Comparison of ENCODE assay signal across 18 cellular contexts in genomic region chr3:193930247-193930646, GRCh38.
A peak's percentile ranks its signal among the peaks of the same experiment; 100 is the strongest.
DNase-seq lines count a peak whose midpoint lies in the region; ATAC-seq, FAIRE-seq and TF ChIP-seq lines count a peak whose summit lies in the region.
"Had no signal": no experiment of that assay in that cellular context is flagged by ENCODE, and none has a peak within 500 bp of the region (broad histone marks: within the 10 kb centered on the region; RNA-seq: fewer than 3 reads in every experiment).

No MANE protein-coding gene starts in this region.

- peaks cover 16 to 43% of the 10 kb centered on the region in 2 experiments for H3K4me1 ChIP-seq in K562 (replicated peaks in 1 of 2; ENCODE audit: control insufficient read depth in 2 of 2, insufficient read depth in 2 of 2, low read length in 2 of 2)
- H3K4me1 ChIP-seq: Caco-2 had no signal

- H3K36me3 Mint-ChIP-seq in osteocyte (ENCODE audit: unreplicated experiment) = no peaks in the 10 kb centered on the region
- H3K36me3 Mint-ChIP-seq: CD4-positive, alpha-beta memory T cell had no signal

- no peaks in the 10 kb centered on the region for H3K27me3 ChIP-seq in K562 (ENCODE audit: control insufficient read depth in 2 of 2, insufficient read depth in 2 of 2, low read length in 2 of 2)

- no peaks in the 10 kb centered on the region for H3K9me1 ChIP-seq in K562 (ENCODE audit: control insufficient read depth, insufficient read depth, low read length)

- H3K27me3 Mint-ChIP-seq in osteocyte (ENCODE audit: unreplicated experiment) = peaks cover 59% of the 10 kb centered on the region

- peaks cover 5% of the 10 kb centered on the region for H3K9me3 ChIP-seq in K562 (replicated peaks; ENCODE audit: control insufficient read depth, insufficient read depth, low read depth, low read length)
- H3K9me3 ChIP-seq: Caco-2, HAP-1 had no signal

- H3K4me2 ChIP-seq in K562 (ENCODE audit: insufficient read depth, low read length) = no peak overlapping the region

- no peak for TF ChIP-seq RAD21 in K562 (CRISPR knock-in tag; conservative IDR thresholded peaks at IDR 0.05 in 1 of 2, IDR thresholded peaks at IDR 0.05 in 1 of 2)

- no peak overlapping the region for H3K27ac ChIP-seq in K562 (ENCODE audit: extremely low read depth, low read depth, low read length)

- peaks cover 5% of the 10 kb centered on the region for H3K9me3 Mint-ChIP-seq in osteocyte (ENCODE audit: unreplicated experiment)

- no peak for ATAC-seq in K562
- no peak for ATAC-seq in GM21390 (IDR thresholded peaks at IDR 0.05; ENCODE audit: unreplicated experiment)

- no peaks in the 10 kb centered on the region for H3K4me1 Mint-ChIP-seq in osteocyte (ENCODE audit: unreplicated experiment)
- H3K4me1 Mint-ChIP-seq: CD4-positive, alpha-beta memory T cell had no signal

- in situ Hi-C loops in K562 (cut with MboI) = no loop called here

- TF ChIP-seq CTCF in K562 (IDR thresholded peaks at IDR 0.05 in 2 of 3, conservative IDR thresholded peaks at IDR 0.05 in 1 of 3; ENCODE audit: insufficient read depth in 2 of 3, low read depth in 1 of 3, low read length in 3 of 3) (no peak), osteocyte (IDR thresholded peaks at IDR 0.05) (no peak)

- WGBS in K562 (ENCODE audit: insufficient coverage, low coverage, missing lambda C conversion rate) = 49% methylated on average over 4 of the region's 4 CpGs

- TF ChIP-seq POLR2A in K562 (conservative IDR thresholded peaks at IDR 0.05) = no peak

- POLR2A ChIA-PET in K562 (lab: Yijun Ruan, JAX) = interaction anchor here (0.8 to 2.7 kb wide), 4 partner anchors 11 to 149 kb away, joined by 3 to 16 read pairs (median 5); no protein-coding TSS in a partner anchor

- no peaks in the 10 kb centered on the region for H4K20me1 ChIP-seq in K562 (replicated peaks; ENCODE audit: control insufficient read depth, insufficient read depth, low read length)

- H3K79me2 ChIP-seq in K562 (ENCODE audit: control insufficient read depth, insufficient read depth, low read length) = no peaks in the 10 kb centered on the region

- H3K4me3 Mint-ChIP-seq in osteocyte (ENCODE audit: unreplicated experiment) = no peak overlapping the region
- H3K4me3 Mint-ChIP-seq: CD4-positive, alpha-beta memory T cell; HFFc6 had no signal

- TF ChIP-seq EP300 in K562 (IDR thresholded peaks at IDR 0.05; ENCODE audit: low read length) = no peak

- no peak overlapping the region for H3K9ac ChIP-seq in K562 (ENCODE audit: insufficient read depth in 1 of 2, low read depth in 2 of 2, low read length in 2 of 2)

- BruUV-seq in K562 (replicated peaks; lab: Mats Ljungman, UMichigan) = no TSS peak

- no peak for FAIRE-seq in K562 (lab: Jason Lieb, UNC)
- FAIRE-seq: GM12891, GM18507, H54 had no signal

- DNase-seq in DMS53 (lab: John Stamatoyannopoulos, UW) (peak; percentile 69), DMS53 treated with DMSO at 0.1 percent for 48 hours (lab: John Stamatoyannopoulos, UW; ENCODE audit: unreplicated experiment) (peak; percentile 12), K562 (ENCODE audit: extremely low read depth in 1 of 4, low spot score in 3 of 4) (no peak), osteocyte (ENCODE audit: extremely low spot score, unreplicated experiment) (peak; percentile 7), COR-L47 (lab: John Stamatoyannopoulos, UW) (no peak)
- DNase-seq: C1 segment of cervical spinal cord; Caco-2; CD4-positive, alpha-beta memory T cell; DMS153; DMS79 treated with DMSO at 0.1 percent for 48 hours; GF-D8; GOT3; HFFc6 had no signal

- no peak overlapping the region for H3K27ac Mint-ChIP-seq in osteocyte (ENCODE audit: unreplicated experiment)
- H3K27ac Mint-ChIP-seq: CD4-positive, alpha-beta memory T cell; HFFc6 had no signal

- intact Hi-C loops in K562 (cut with micrococcal nuclease) = no loop called here

- CTCF ChIA-PET in K562 (lab: Yijun Ruan, JAX; ENCODE audit: low intra/inter-chr PET ratio) = no interaction called here

- no peak overlapping the region for H3K4me3 ChIP-seq in K562
- H3K4me3 ChIP-seq: HAP-1 had no signal

- H3K36me3 ChIP-seq in K562 (ENCODE audit: control insufficient read depth, insufficient read depth, low read length) = no peaks in the 10 kb centered on the region
- H3K36me3 ChIP-seq: HAP-1 had no signal

- peak overlapping the region; percentile 73 for H2AFZ ChIP-seq in K562 (ENCODE audit: low read depth, low read length)

TF ChIP-seq in K562, 482 proteins besides CTCF, POLR2A, EP300 and RAD21 (continues in another document):
- TF ChIP-seq MBD2 (IDR thresholded peaks at IDR 0.05; ENCODE audit: borderline replicate concordance, low read depth) = no peak
- peak; percentile 87; the same call in 1 of the 2 replicates for TF ChIP-seq TOE1 (IDR thresholded peaks at IDR 0.05; ENCODE audit: borderline replicate concordance)
- TF ChIP-seq TOE1 (CRISPR knock-in tag; IDR thresholded peaks at IDR 0.05; ENCODE audit: borderline replicate concordance, low read depth) = no peak
- no peak for TF ChIP-seq TBL1XR1 (IDR thresholded peaks at IDR 0.05; ENCODE audit: low read length in 2 of 2)
- TF ChIP-seq ZNF263 (CRISPR knock-in tag; IDR thresholded peaks at IDR 0.05; ENCODE audit: borderline replicate concordance) = no peak
- 0 out of 2 replicates have a peak, but pooled peaks have one; percentile 25 for TF ChIP-seq CBFA2T2 (conservative IDR thresholded peaks at IDR 0.05)
- TF ChIP-seq USF2 (CRISPR knock-in tag; IDR thresholded peaks at IDR 0.05) = peak; percentile 65
- TF ChIP-seq DIDO1 (tag; IDR thresholded peaks at IDR 0.05; ENCODE audit: low read depth) = no peak
- no peak for TF ChIP-seq RNF219 (CRISPR knock-in tag; IDR thresholded peaks at IDR 0.05)
- TF ChIP-seq SIRT6 (IDR thresholded peaks at IDR 0.05; ENCODE audit: low read depth, low read length) = no peak
- TF ChIP-seq, protein P1, sequence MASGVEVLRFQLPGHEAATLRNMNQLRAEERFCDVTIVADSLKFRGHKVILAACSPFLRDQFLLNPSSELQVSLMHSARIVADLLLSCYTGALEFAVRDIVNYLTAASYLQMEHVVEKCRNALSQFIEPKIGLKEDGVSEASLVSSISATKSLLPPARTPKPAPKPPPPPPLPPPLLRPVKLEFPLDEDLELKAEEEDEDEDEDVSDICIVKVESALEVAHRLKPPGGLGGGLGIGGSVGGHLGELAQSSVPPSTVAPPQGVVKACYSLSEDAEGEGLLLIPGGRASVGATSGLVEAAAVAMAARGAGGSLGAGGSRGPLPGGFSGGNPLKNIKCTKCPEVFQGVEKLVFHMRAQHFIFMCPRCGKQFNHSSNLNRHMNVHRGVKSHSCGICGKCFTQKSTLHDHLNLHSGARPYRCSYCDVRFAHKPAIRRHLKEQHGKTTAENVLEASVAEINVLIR (CRISPR knock-in tag; IDR thresholded peaks at IDR 0.05) = 0 out of 2 replicates have a peak, but pooled peaks have one; percentile 39
- TF ChIP-seq TFAM (CRISPR knock-in tag; conservative IDR thresholded peaks at IDR 0.05) = no peak
- no peak for TF ChIP-seq THAP12 (CRISPR knock-in tag; IDR thresholded peaks at IDR 0.05)
- no peak for TF ChIP-seq ZBTB43 (CRISPR knock-in tag; IDR thresholded peaks at IDR 0.05)
- no peak for TF ChIP-seq ERF (CRISPR knock-in tag; IDR thresholded peaks at IDR 0.05)

Comparison
In these comparisons a context has a peak if more than half of its experiments do, and no peak if none do; other contexts are left out.
1. DNase-seq: peak in DMS53 (single experiment), DMS53 treated with DMSO at 0.1 percent for 48 hours (single experiment) and osteocyte (single experiment); none in K562 (0 of 4) and COR-L47 (single experiment).